18 cellular contexts compared by ENCODE assay signal in the genomic region with DNA sequence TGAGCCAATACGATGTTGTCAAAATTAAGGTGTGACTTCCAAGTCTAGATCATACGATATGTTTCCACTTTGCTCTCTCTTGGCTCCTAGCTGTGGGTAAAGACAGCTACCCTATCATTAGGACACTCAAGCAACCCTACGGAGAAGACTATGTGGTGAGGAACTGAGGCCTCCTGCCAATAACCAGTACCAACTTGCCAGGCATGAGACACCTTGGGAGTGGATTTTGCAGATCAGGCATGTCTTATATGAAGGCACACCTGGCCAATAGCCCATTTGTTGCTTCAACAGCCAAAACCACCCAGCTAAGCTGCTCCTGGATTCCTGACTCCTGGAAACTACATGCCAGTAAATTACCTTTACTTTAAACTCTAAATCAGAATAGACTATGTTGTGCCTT.
"Had no signal": no experiment of that assay in that cellular context is flagged by ENCODE, and none has a peak within 500 bp of the region (broad histone marks: within the 10 kb centered on the region; RNA-seq: fewer than 3 reads in every experiment).

No MANE protein-coding gene starts in this region.

- H3K36me3 ChIP-seq: colonic mucosa, gastroesophageal sphincter, left lung, right atrium auricular region had no signal

- FAIRE-seq: islet of Langerhans had no signal

- DNase-seq: activated CD4-positive, alpha-beta T cell treated with anti-CD3 and anti-CD28 coated beads, Interleukin-2, amount 10 ng/mL, durations not matched to agents 7 days and 5 days; activated CD8-positive, alpha-beta memory T cell treated with anti-CD3 and anti-CD28 coated beads, Interleukin-2, amount 50 U/mL, for 48 hours; activated gamma-delta T cell; activated T-cell treated with anti-CD3 and anti-CD28 coated beads, Interleukin-2, amount 50 U/mL, for 72 hours; central memory CD4-positive, alpha-beta T cell; colonic mucosa; left lung; mucosa of descending colon; naive thymus-derived CD8-positive, alpha-beta T cell; stimulated activated CD4-positive, alpha-beta T cell treated with anti-CD3 and anti-CD28 coated beads, Interleukin-15, amount 100 ng/mL, for 24 hours; stimulated activated CD4-positive, alpha-beta T cell treated with anti-CD3 and anti-CD28 coated beads, Interleukin-4, amount 100 ng/mL, for 1 hour; stimulated activated naive CD4-positive, alpha-beta T cell; substantia nigra; trophoblast cell had no signal

- H3K4me1 ChIP-seq: colonic mucosa, gastroesophageal sphincter, left lung, right atrium auricular region had no signal

- H3K27me3 ChIP-seq: colonic mucosa, gastroesophageal sphincter, left lung, right atrium auricular region had no signal

- H3K4me3 ChIP-seq: colonic mucosa, gastroesophageal sphincter, left lung, mucosa of descending colon, right atrium auricular region had no signal

- ATAC-seq: activated naive CD4-positive, alpha-beta T cell treated with anti-CD3 and anti-CD28 coated beads, Interleukin-2, amount 50 U/mL, for 72 hours; gastroesophageal sphincter; left lung; mucosa of descending colon; naive thymus-derived CD8-positive, alpha-beta T cell had no signal

- H3K9me3 ChIP-seq: colonic mucosa, gastroesophageal sphincter, left lung, mucosa of descending colon, right atrium auricular region had no signal

- H3K27ac ChIP-seq: colonic mucosa, gastroesophageal sphincter, left lung, right atrium auricular region had no signal
